12 cellular contexts compared by ENCODE assay signal in genomic region chr5:61758711-61759110, GRCh38.
DNase-seq lines count a peak whose midpoint lies in the region; ATAC-seq and TF ChIP-seq lines count a peak whose summit lies in the region.
"Had no signal": no experiment of that assay in that cellular context is flagged by ENCODE, and none has a peak within 500 bp of the region (broad histone marks: within the 10 kb centered on the region; RNA-seq: fewer than 3 reads in every experiment).

No MANE protein-coding gene starts in this region.

- H3K79me2 ChIP-seq in mammary epithelial cell (ENCODE audit: insufficient read depth, low read length), result no peaks in the 10 kb centered on the region

- H3K27me3 ChIP-seq in mammary epithelial cell (ENCODE audit: insufficient read depth, low read length) (no peaks in the 10 kb centered on the region), breast epithelium (no peaks in the 10 kb centered on the region), SJCRH30 (no peaks in the 10 kb centered on the region)

- in situ Hi-C loops in mammary epithelial cell (cut with MboI; ENCODE audit: low sequenced_read_pairs in 2 of 2), result no loop called here

- TF ChIP-seq CTCF in mammary epithelial cell (conservative IDR thresholded peaks at IDR 0.05 in 1 of 2, IDR thresholded peaks at IDR 0.05 in 1 of 2; ENCODE audit: extremely low read depth in 1 of 2, insufficient read depth in 1 of 2, low read depth in 1 of 2, low read length in 2 of 2), result no peak
- TF ChIP-seq CTCF in breast epithelium (IDR thresholded peaks at IDR 0.05), result no peak

- WGBS in mammary epithelial cell (ENCODE audit: low coverage, missing lambda C conversion rate), result 36% methylated on average over 6 of the region's 6 CpGs

- H3K4me1 ChIP-seq in mammary epithelial cell (ENCODE audit: insufficient read depth, low read length) (no peaks in the 10 kb centered on the region), breast epithelium (no peaks in the 10 kb centered on the region), SJCRH30 (peaks cover 8% of the 10 kb centered on the region; the same call in 1 of the 2 replicates)
- H3K4me1 ChIP-seq: A549, Caco-2 had no signal

- CTCF ChIA-PET in mammary epithelial cell (lab: Charles Lee; ENCODE audit: low non-redundant PET), result no interaction called here

- dilution Hi-C loops in mammary epithelial cell (cut with HindIII; ENCODE audit: low sequenced_read_pairs), result no loop called here

- DNase-seq in mammary epithelial cell (peak; percentile 12), breast epithelium (ENCODE audit: low spot score in 2 of 2) (no peak), SJCRH30 (peak; percentile 62 to 82), myocyte (ENCODE audit: low read depth) (peak; percentile 35), AG20443 (ENCODE audit: low spot score) (no peak)
- DNase-seq: Caco-2; CD8-positive, alpha-beta T cell; H7 had no signal

- H3K4me3 ChIP-seq in mammary epithelial cell (replicated peaks in 1 of 3; ENCODE audit: insufficient read depth in 1 of 3, low read depth in 2 of 3, low read length in 3 of 3) (no peak overlapping the region), breast epithelium (no peak overlapping the region), SJCRH30 (no peak overlapping the region)
- H3K4me3 ChIP-seq: A549, GM23338 had no signal

- no peaks in the 10 kb centered on the region for H3K9me3 ChIP-seq in mammary epithelial cell (replicated peaks; ENCODE audit: insufficient read depth, low read length)
- H3K9me3 ChIP-seq in breast epithelium, result peaks cover 0 to 5% of the 10 kb centered on the region in 2 donors
- H3K9me3 ChIP-seq in SJCRH30 (replicated peaks), result no peaks in the 10 kb centered on the region

- no peaks in the 10 kb centered on the region for H4K20me1 ChIP-seq in mammary epithelial cell (ENCODE audit: insufficient read depth, low read length)

- ATAC-seq in GM19035 (IDR thresholded peaks at IDR 0.05; ENCODE audit: unreplicated experiment) (no peak), GM19463 (IDR thresholded peaks at IDR 0.05; ENCODE audit: unreplicated experiment) (no peak)
- ATAC-seq: A549; CD8-positive, alpha-beta T cell; GM23338 had no signal

- no TSS peak for BruUV-seq in mammary epithelial cell (replicated peaks; lab: Mats Ljungman, UMichigan)

- H3K9ac ChIP-seq in mammary epithelial cell (ENCODE audit: insufficient read depth, low read length), result no peak overlapping the region

- intact Hi-C loops in mammary epithelial cell (cut with micrococcal nuclease) (no loop called here), breast epithelium (cut with DNase I; ENCODE audit: low total_unique reads) (no loop called here)

- H3K27ac ChIP-seq in mammary epithelial cell (ENCODE audit: insufficient read depth, low read depth, low read length), result no peak overlapping the region
- no peak overlapping the region for H3K27ac ChIP-seq in breast epithelium
- H3K27ac ChIP-seq in SJCRH30, result peak overlapping the region; percentile 49
- H3K27ac ChIP-seq: A549 had no signal

- TF ChIP-seq POLR2A in breast epithelium (IDR thresholded peaks at IDR 0.05), result no peak

- H2AFZ ChIP-seq in mammary epithelial cell (ENCODE audit: low read depth, low read length), result no peak overlapping the region
- H2AFZ ChIP-seq: GM23338 had no signal

- H3K36me3 ChIP-seq in mammary epithelial cell (ENCODE audit: insufficient read depth, low read length) (no peaks in the 10 kb centered on the region), breast epithelium (no peaks in the 10 kb centered on the region), SJCRH30 (no peaks in the 10 kb centered on the region)

- no peak overlapping the region for H3K4me2 ChIP-seq in mammary epithelial cell (ENCODE audit: insufficient read depth, low read depth, low read length)
- H3K4me2 ChIP-seq: A549, GM23338 had no signal

Comparison
In these comparisons a context has a peak if more than half of its experiments do, and no peak if none do; other contexts are left out.
1. DNase-seq: peak in mammary epithelial cell (single experiment), SJCRH30 (2 of 2) and myocyte (single experiment); none in breast epithelium (0 of 2) and AG20443 (single experiment).